14 cellular contexts compared by ENCODE assay signal in genomic region chr12:132812631-132813305, GRCh38. TPM values are rescaled to one million over a fixed set of nuclear protein-coding genes. Genes with fewer than 3 reads are reported as not detected.
DNase-seq lines count a peak whose midpoint lies in the region; ATAC-seq and TF ChIP-seq lines count a peak whose summit lies in the region.
"Had no signal": no experiment of that assay in that cellular context is flagged by ENCODE, and none has a peak within 500 bp of the region (broad histone marks: within the 10 kb centered on the region; RNA-seq: fewer than 3 reads in every experiment).

No MANE protein-coding gene starts in this region.

- H3K4me2 ChIP-seq in Karpas-422 (ENCODE audit: low read depth, low read length, poor library complexity, severe bottlenecking), result no peak overlapping the region

- no peaks in the 10 kb centered on the region for H3K9me2 ChIP-seq in Karpas-422 (replicated peaks; ENCODE audit: insufficient read depth, low read length)

- DNase-seq in CD8-positive, alpha-beta T cell, result peak in 2 of 7 experiments; percentile 35 to 42
- DNase-seq in activated CD4-positive, alpha-beta memory T cell treated with anti-CD3 and anti-CD28 coated beads, Interleukin-2, amount 10 ng/mL, durations not matched to agents 7 days and 5 days, result peak; percentile 63
- DNase-seq in hepatic stellate cell (ENCODE audit: low spot score), result peak; percentile 47
- no peak for DNase-seq in NCI-H526 treated with DMSO at 0.1 percent for 48 hours (lab: John Stamatoyannopoulos, UW)
- no peak for DNase-seq in superior temporal gyrus (ENCODE audit: extremely low spot score)
- no peak for DNase-seq in Karpas-422
- DNase-seq: cerebellar nuclear complex, COR-L47, H9, substantia nigra had no signal

- intact Hi-C loops in CD8-positive, alpha-beta T cell (cut with DNase I, micrococcal nuclease), result loop anchor here in 1 of 2 experiments (2.0 kb wide), 1 partner anchor 92 kb away; no protein-coding TSS in a partner anchor

- no peaks in the 10 kb centered on the region for H3K27me3 ChIP-seq in CD8-positive, alpha-beta T cell (ENCODE audit: insufficient read depth, low read length)
- no peaks in the 10 kb centered on the region for H3K27me3 ChIP-seq in Karpas-422 (ENCODE audit: low read length)

- H3K4me3 ChIP-seq in CD8-positive, alpha-beta T cell (ENCODE audit: low read depth, low read length), result no peak overlapping the region
- H3K4me3 ChIP-seq in Karpas-422 (ENCODE audit: low read length), result no peak overlapping the region

- H3K79me2 ChIP-seq in Karpas-422 (ENCODE audit: low read length), result no peaks in the 10 kb centered on the region

- no peaks in the 10 kb centered on the region for H3K9me3 ChIP-seq in CD8-positive, alpha-beta T cell (ENCODE audit: low read length)
- H3K9me3 ChIP-seq in Karpas-422 (ENCODE audit: low read length), result no peaks in the 10 kb centered on the region

- H3K36me3 ChIP-seq in CD8-positive, alpha-beta T cell (ENCODE audit: insufficient read depth, low read length), result peaks cover 31% of the 10 kb centered on the region
- H3K36me3 ChIP-seq in Karpas-422 (ENCODE audit: insufficient read depth, low read length), result peaks cover 37% of the 10 kb centered on the region

- CTCF ChIA-PET in CD8-positive, alpha-beta T cell (lab: Charles Lee), result no interaction called here
- CTCF ChIA-PET in activated CD4-positive, alpha-beta memory T cell treated with anti-CD3 and anti-CD28 coated beads, Interleukin-2, amount 10 ng/mL, durations not matched to agents 7 days and 5 days (lab: Charles Lee), result no interaction called here

- H3K4me1 ChIP-seq in CD8-positive, alpha-beta T cell (ENCODE audit: insufficient read depth, low read length), result no peaks in the 10 kb centered on the region
- H3K4me1 ChIP-seq in Karpas-422 (ENCODE audit: low read length), result no peaks in the 10 kb centered on the region

- POLR2A ChIA-PET in CD8-positive, alpha-beta T cell (lab: Charles Lee), result no interaction called here
- POLR2A ChIA-PET in activated CD4-positive, alpha-beta memory T cell treated with anti-CD3 and anti-CD28 coated beads, Interleukin-2, amount 10 ng/mL, durations not matched to agents 7 days and 5 days (lab: Charles Lee), result interaction anchor here (1.1 kb wide), 1 partner anchor 16 kb away, joined by 3 read pairs; no protein-coding TSS in a partner anchor

- H3K9me3 Mint-ChIP-seq in CD8-positive, alpha-beta T cell, result no peaks in the 10 kb centered on the region
- no peaks in the 10 kb centered on the region for H3K9me3 Mint-ChIP-seq in IgD-negative memory B cell
- H3K9me3 Mint-ChIP-seq in activated CD4-positive, alpha-beta memory T cell treated with anti-CD3 and anti-CD28 coated beads, Interleukin-2, amount 10 ng/mL, durations not matched to agents 7 days and 5 days, result no peaks in the 10 kb centered on the region
- H3K9me3 Mint-ChIP-seq: activated naive CD4-positive, alpha-beta T cell treated with anti-CD3 and anti-CD28 coated beads for 36 hours; nephron had no signal

- TF ChIP-seq CTCF in CD8-positive, alpha-beta T cell (IDR thresholded peaks at IDR 0.05), result no peak

- peak overlapping the region; percentile 70 for H3K27ac Mint-ChIP-seq in CD8-positive, alpha-beta T cell
- H3K27ac Mint-ChIP-seq in IgD-negative memory B cell, result peak overlapping the region; percentile 47 to 80 (median 59)
- peak overlapping the region; percentile 53 for H3K27ac Mint-ChIP-seq in activated CD4-positive, alpha-beta memory T cell treated with anti-CD3 and anti-CD28 coated beads, Interleukin-2, amount 10 ng/mL, durations not matched to agents 7 days and 5 days
- H3K27ac Mint-ChIP-seq: activated naive CD4-positive, alpha-beta T cell treated with anti-CD3 and anti-CD28 coated beads for 36 hours; H9; nephron had no signal

- no peak overlapping the region for H2AFZ ChIP-seq in Karpas-422 (ENCODE audit: low read length)

- peaks cover 70% of the 10 kb centered on the region for H3K36me3 Mint-ChIP-seq in CD8-positive, alpha-beta T cell
- H3K36me3 Mint-ChIP-seq in IgD-negative memory B cell, result peaks cover 10% of the 10 kb centered on the region
- peaks cover 56% of the 10 kb centered on the region for H3K36me3 Mint-ChIP-seq in activated CD4-positive, alpha-beta memory T cell treated with anti-CD3 and anti-CD28 coated beads, Interleukin-2, amount 10 ng/mL, durations not matched to agents 7 days and 5 days (ENCODE audit: low read depth)

- H3K27ac ChIP-seq in CD8-positive, alpha-beta T cell (ENCODE audit: low read depth, low read length), result no peak overlapping the region
- H3K27ac ChIP-seq in Karpas-422 (ENCODE audit: low read length), result no peak overlapping the region

- no peak overlapping the region for H3K9ac ChIP-seq in Karpas-422 (ENCODE audit: low read length)

- 0 out of 2 replicates have a peak, but pooled peaks cover 3% of the 10 kb centered on the region for H4K20me1 ChIP-seq in Karpas-422 (ENCODE audit: insufficient read depth, low read depth, low read length)

- peak; percentile 56 for ATAC-seq in CD8-positive, alpha-beta T cell
- no peak for ATAC-seq in HG02852 (IDR thresholded peaks at IDR 0.05; ENCODE audit: unreplicated experiment)

- H3K4me3 Mint-ChIP-seq in CD8-positive, alpha-beta T cell, result no peak overlapping the region
- no peak overlapping the region for H3K4me3 Mint-ChIP-seq in IgD-negative memory B cell
- peak overlapping the region; percentile 3 for H3K4me3 Mint-ChIP-seq in activated CD4-positive, alpha-beta memory T cell treated with anti-CD3 and anti-CD28 coated beads, Interleukin-2, amount 10 ng/mL, durations not matched to agents 7 days and 5 days
- H3K4me3 Mint-ChIP-seq: activated naive CD4-positive, alpha-beta T cell treated with anti-CD3 and anti-CD28 coated beads for 36 hours; H9; nephron had no signal

- no peaks in the 10 kb centered on the region for H3K27me3 Mint-ChIP-seq in CD8-positive, alpha-beta T cell (ENCODE audit: low read depth)
- no peaks in the 10 kb centered on the region for H3K27me3 Mint-ChIP-seq in IgD-negative memory B cell
- no peaks in the 10 kb centered on the region for H3K27me3 Mint-ChIP-seq in activated CD4-positive, alpha-beta memory T cell treated with anti-CD3 and anti-CD28 coated beads, Interleukin-2, amount 10 ng/mL, durations not matched to agents 7 days and 5 days

- peaks cover 15% of the 10 kb centered on the region for H3K4me1 Mint-ChIP-seq in CD8-positive, alpha-beta T cell (ENCODE audit: low read depth)
- H3K4me1 Mint-ChIP-seq in IgD-negative memory B cell, result peaks cover 3 to 5% (median 5%) of the 10 kb centered on the region in 3 donors
- peaks cover 17% of the 10 kb centered on the region for H3K4me1 Mint-ChIP-seq in activated CD4-positive, alpha-beta memory T cell treated with anti-CD3 and anti-CD28 coated beads, Interleukin-2, amount 10 ng/mL, durations not matched to agents 7 days and 5 days
- H3K4me1 Mint-ChIP-seq: H9, nephron had no signal

RNA-seq across cellular contexts. Expression of gene GOLGA3, which starts 15.9 kb away (rescaled TPM):
- total RNA-seq in CD8-positive, alpha-beta T cell, result 10 to 100 TPM; 31.7 to 33.8 TPM
- polyA plus RNA-seq in IgD-negative memory B cell, result 11.5 TPM
- total RNA-seq in activated CD4-positive, alpha-beta memory T cell treated with anti-CD3 and anti-CD28 coated beads, Interleukin-2, amount 10 ng/mL, durations not matched to agents 7 days and 5 days, result 10 to 100 TPM; 46.2 to 46.5 TPM
- total RNA-seq in Karpas-422 (2014; rRNA removed; shearing (Covaris generic); ENCODE audit: low replicate concordance), result 14.9 and 32.7 TPM in 2 replicates

RNA-seq across cellular contexts. Expression of gene ANKLE2, which starts 51.1 kb away (rescaled TPM):
- total RNA-seq in CD8-positive, alpha-beta T cell, result 10 to 100 TPM; 54.7 to 57.9 TPM
- 26.6 TPM for polyA plus RNA-seq in IgD-negative memory B cell
- 10 to 100 TPM; 88.6 to 89.3 TPM for total RNA-seq in activated CD4-positive, alpha-beta memory T cell treated with anti-CD3 and anti-CD28 coated beads, Interleukin-2, amount 10 ng/mL, durations not matched to agents 7 days and 5 days
- total RNA-seq in Karpas-422 (2014; rRNA removed; shearing (Covaris generic); ENCODE audit: low replicate concordance), result 42.7 and 47.9 TPM in 2 replicates

Comparison
In these comparisons a context has a peak if more than half of its experiments do, and no peak if none do; other contexts are left out.
1. DNase-seq: peak in activated CD4-positive, alpha-beta memory T cell treated with anti-CD3 and anti-CD28 coated beads, Interleukin-2, amount 10 ng/mL, durations not matched to agents 7 days and 5 days (single experiment) and hepatic stellate cell (single experiment); none in NCI-H526 treated with DMSO at 0.1 percent for 48 hours (single experiment), superior temporal gyrus (single experiment) and Karpas-422 (single experiment).
2. Peak in every context shown above with its lines, with median percentiles within 50 percentile points of each other: H3K27ac Mint-ChIP-seq.